Comparison of ENCODE assay signal across 15 cellular contexts in the genomic region with DNA sequence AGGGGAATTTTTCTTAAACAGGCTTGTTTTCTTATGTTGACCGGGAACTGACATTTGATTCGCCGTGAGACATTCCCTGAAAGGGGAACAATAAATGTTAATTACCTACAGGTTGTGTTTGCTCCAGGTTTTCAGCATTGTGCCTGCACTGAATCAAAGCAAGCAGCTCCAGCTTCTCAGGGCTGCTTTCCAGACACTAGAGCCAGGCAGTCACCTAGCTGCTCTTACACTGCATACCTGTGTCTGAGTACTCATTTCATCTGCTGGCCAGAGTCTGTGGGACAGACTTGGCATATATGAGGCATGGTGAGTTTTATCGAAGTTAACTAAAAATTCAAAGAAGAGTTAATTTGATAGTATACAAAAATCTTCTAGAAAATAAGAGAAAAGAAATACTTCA.
A peak's percentile ranks its signal among the peaks of the same experiment; 100 is the strongest.
DNase-seq lines count a peak whose midpoint lies in the region; ATAC-seq and TF ChIP-seq lines count a peak whose summit lies in the region.
"Had no signal": no experiment of that assay in that cellular context is flagged by ENCODE, and none has a peak within 500 bp of the region (broad histone marks: within the 10 kb centered on the region; RNA-seq: fewer than 3 reads in every experiment).

No MANE protein-coding gene starts in this region.

- H3K36me3 Mint-ChIP-seq in activated CD8-positive, alpha-beta memory T cell treated with anti-CD3 and anti-CD28 coated beads, Interleukin-2, amount 10 ng/mL, durations not matched to agents 7 days and 5 days, result no peaks in the 10 kb centered on the region
- H3K36me3 Mint-ChIP-seq: CD4-positive, alpha-beta memory T cell had no signal

- H3K4me3 Mint-ChIP-seq in activated CD8-positive, alpha-beta memory T cell treated with anti-CD3 and anti-CD28 coated beads, Interleukin-2, amount 10 ng/mL, durations not matched to agents 7 days and 5 days, result no peak overlapping the region
- H3K4me3 Mint-ChIP-seq: CD4-positive, alpha-beta memory T cell; H9; HFFc6 had no signal

- H3K27ac Mint-ChIP-seq in activated CD8-positive, alpha-beta memory T cell treated with anti-CD3 and anti-CD28 coated beads, Interleukin-2, amount 10 ng/mL, durations not matched to agents 7 days and 5 days, result no peak overlapping the region
- H3K27ac Mint-ChIP-seq: CD4-positive, alpha-beta memory T cell; H9; HFFc6 had no signal

- no peak for ATAC-seq in activated CD8-positive, alpha-beta memory T cell treated with anti-CD3 and anti-CD28 coated beads, Interleukin-2, amount 10 ng/mL, durations not matched to agents 7 days and 5 days
- ATAC-seq in GM21367 (IDR thresholded peaks at IDR 0.05; ENCODE audit: unreplicated experiment), result no peak
- ATAC-seq in HG03175 (IDR thresholded peaks at IDR 0.05; ENCODE audit: unreplicated experiment), result no peak
- ATAC-seq: HCT116 had no signal

- POLR2A ChIA-PET in HEK293 (lab: Yijun Ruan, JAX), result no interaction called here

- H3K4me3 ChIP-seq in HEK293 (ENCODE audit: low read depth, low read length) (no peak overlapping the region), SJCRH30 (no peak overlapping the region)
- H3K4me3 ChIP-seq: GM23248 had no signal

- H3K4me1 ChIP-seq in HEK293 (ENCODE audit: control insufficient read depth, insufficient read depth, low read length), result no peaks in the 10 kb centered on the region
- peaks cover 11% of the 10 kb centered on the region for H3K4me1 ChIP-seq in SJCRH30

- H3K36me3 ChIP-seq in HEK293 (ENCODE audit: control insufficient read depth in 2 of 2, insufficient read depth in 1 of 2, low read length in 2 of 2), result no peaks in the 10 kb centered on the region
- H3K36me3 ChIP-seq in SJCRH30, result no peaks in the 10 kb centered on the region; the same call in 1 of the 2 replicates

- CTCF ChIA-PET in HEK293 (lab: Yijun Ruan, JAX), result interaction anchor here (0.7 to 1.2 kb wide), 2 partner anchors 47 to 598 kb away, joined by 3 to 5 read pairs; no protein-coding TSS in a partner anchor
- CTCF ChIA-PET in activated CD8-positive, alpha-beta memory T cell treated with anti-CD3 and anti-CD28 coated beads, Interleukin-2, amount 10 ng/mL, durations not matched to agents 7 days and 5 days (lab: Charles Lee), result no interaction called here

- H3K27ac ChIP-seq in HEK293 (ENCODE audit: extremely low read depth, low read depth, low read length) (no peak overlapping the region), SJCRH30 (peak overlapping the region; percentile 57)
- H3K27ac ChIP-seq: GM23248 had no signal

- TF ChIP-seq CTCF in HEK293 (tag by site-specific recombination; IDR thresholded peaks at IDR 0.05), result no peak

- H3K9me3 ChIP-seq in HEK293 (ENCODE audit: control insufficient read depth, insufficient read depth, low read depth, low read length) (no peaks in the 10 kb centered on the region), SJCRH30 (replicated peaks) (peaks cover 9% of the 10 kb centered on the region; the same call in 1 of the 2 replicates)

- H3K27me3 ChIP-seq in SJCRH30, result no peaks in the 10 kb centered on the region

- peak; percentile 13 for DNase-seq in NCI-H748 (lab: John Stamatoyannopoulos, UW; ENCODE audit: unreplicated experiment)
- DNase-seq in NCI-H748 treated with DMSO at 0.1 percent for 48 hours (lab: John Stamatoyannopoulos, UW), result no peak
- peak; percentile 29 to 52 for DNase-seq in SJCRH30
- DNase-seq in activated CD8-positive, alpha-beta memory T cell treated with anti-CD3 and anti-CD28 coated beads, Interleukin-2, amount 10 ng/mL, durations not matched to agents 7 days and 5 days, result no peak
- DNase-seq: C1 segment of cervical spinal cord; CD4-positive, alpha-beta memory T cell; COR-L47; DMS79 treated with DMSO at 0.1 percent for 48 hours; GM23248; H9; HFFc6 had no signal

- H3K9me3 Mint-ChIP-seq in activated CD8-positive, alpha-beta memory T cell treated with anti-CD3 and anti-CD28 coated beads, Interleukin-2, amount 10 ng/mL, durations not matched to agents 7 days and 5 days (ENCODE audit: low read depth), result peaks cover 2% of the 10 kb centered on the region

- no peaks in the 10 kb centered on the region for H3K27me3 Mint-ChIP-seq in activated CD8-positive, alpha-beta memory T cell treated with anti-CD3 and anti-CD28 coated beads, Interleukin-2, amount 10 ng/mL, durations not matched to agents 7 days and 5 days
- H3K27me3 Mint-ChIP-seq: CD4-positive, alpha-beta memory T cell had no signal

- no peaks in the 10 kb centered on the region for H3K4me1 Mint-ChIP-seq in activated CD8-positive, alpha-beta memory T cell treated with anti-CD3 and anti-CD28 coated beads, Interleukin-2, amount 10 ng/mL, durations not matched to agents 7 days and 5 days
- H3K4me1 Mint-ChIP-seq: CD4-positive, alpha-beta memory T cell; H9 had no signal

TF ChIP-seq in HEK293, 187 proteins besides CTCF, POLR2A, EP300 and RAD21 (continues in another document):
- TF ChIP-seq ZNF132 (tag by site-specific recombination; IDR thresholded peaks at IDR 0.05; ENCODE audit: borderline replicate concordance), result no peak
- TF ChIP-seq TRIM28 (IDR thresholded peaks at IDR 0.05; ENCODE audit: borderline replicate concordance, low read length), result peak; percentile 87; the same call in 1 of the 2 replicates
- TF ChIP-seq ZNF239 (tag by site-specific recombination; IDR thresholded peaks at IDR 0.05), result no peak
- TF ChIP-seq ZNF202 (tag by site-specific recombination; IDR thresholded peaks at IDR 0.05; ENCODE audit: borderline replicate concordance), result no peak
- TF ChIP-seq, protein P1, sequence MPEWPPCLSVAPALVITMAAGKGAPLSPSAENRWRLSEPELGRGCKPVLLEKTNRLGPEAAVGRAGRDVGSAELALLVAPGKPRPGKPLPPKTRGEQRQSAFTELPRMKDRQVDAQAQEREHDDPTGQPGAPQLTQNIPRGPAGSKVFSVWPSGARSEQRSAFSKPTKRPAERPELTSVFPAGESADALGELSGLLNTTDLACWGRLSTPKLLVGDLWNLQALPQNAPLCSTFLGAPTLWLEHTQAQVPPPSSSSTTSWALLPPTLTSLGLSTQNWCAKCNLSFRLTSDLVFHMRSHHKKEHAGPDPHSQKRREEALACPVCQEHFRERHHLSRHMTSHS (tag by site-specific recombination; IDR thresholded peaks at IDR 0.05), result no peak
- TF ChIP-seq SETDB1 (IDR thresholded peaks at IDR 0.05; ENCODE audit: insufficient read length, low read length), result peak; percentile 67
- TF ChIP-seq ZNF48 (tag by site-specific recombination; IDR thresholded peaks at IDR 0.05), result no peak
- no peak for TF ChIP-seq ZFHX2 (tag by site-specific recombination; conservative IDR thresholded peaks at IDR 0.05)
- no peak for TF ChIP-seq ZNF426 (tag by site-specific recombination; IDR thresholded peaks at IDR 0.05)
- no peak for TF ChIP-seq ZFP37 (tag by site-specific recombination; IDR thresholded peaks at IDR 0.05)
- TF ChIP-seq, protein P2, sequence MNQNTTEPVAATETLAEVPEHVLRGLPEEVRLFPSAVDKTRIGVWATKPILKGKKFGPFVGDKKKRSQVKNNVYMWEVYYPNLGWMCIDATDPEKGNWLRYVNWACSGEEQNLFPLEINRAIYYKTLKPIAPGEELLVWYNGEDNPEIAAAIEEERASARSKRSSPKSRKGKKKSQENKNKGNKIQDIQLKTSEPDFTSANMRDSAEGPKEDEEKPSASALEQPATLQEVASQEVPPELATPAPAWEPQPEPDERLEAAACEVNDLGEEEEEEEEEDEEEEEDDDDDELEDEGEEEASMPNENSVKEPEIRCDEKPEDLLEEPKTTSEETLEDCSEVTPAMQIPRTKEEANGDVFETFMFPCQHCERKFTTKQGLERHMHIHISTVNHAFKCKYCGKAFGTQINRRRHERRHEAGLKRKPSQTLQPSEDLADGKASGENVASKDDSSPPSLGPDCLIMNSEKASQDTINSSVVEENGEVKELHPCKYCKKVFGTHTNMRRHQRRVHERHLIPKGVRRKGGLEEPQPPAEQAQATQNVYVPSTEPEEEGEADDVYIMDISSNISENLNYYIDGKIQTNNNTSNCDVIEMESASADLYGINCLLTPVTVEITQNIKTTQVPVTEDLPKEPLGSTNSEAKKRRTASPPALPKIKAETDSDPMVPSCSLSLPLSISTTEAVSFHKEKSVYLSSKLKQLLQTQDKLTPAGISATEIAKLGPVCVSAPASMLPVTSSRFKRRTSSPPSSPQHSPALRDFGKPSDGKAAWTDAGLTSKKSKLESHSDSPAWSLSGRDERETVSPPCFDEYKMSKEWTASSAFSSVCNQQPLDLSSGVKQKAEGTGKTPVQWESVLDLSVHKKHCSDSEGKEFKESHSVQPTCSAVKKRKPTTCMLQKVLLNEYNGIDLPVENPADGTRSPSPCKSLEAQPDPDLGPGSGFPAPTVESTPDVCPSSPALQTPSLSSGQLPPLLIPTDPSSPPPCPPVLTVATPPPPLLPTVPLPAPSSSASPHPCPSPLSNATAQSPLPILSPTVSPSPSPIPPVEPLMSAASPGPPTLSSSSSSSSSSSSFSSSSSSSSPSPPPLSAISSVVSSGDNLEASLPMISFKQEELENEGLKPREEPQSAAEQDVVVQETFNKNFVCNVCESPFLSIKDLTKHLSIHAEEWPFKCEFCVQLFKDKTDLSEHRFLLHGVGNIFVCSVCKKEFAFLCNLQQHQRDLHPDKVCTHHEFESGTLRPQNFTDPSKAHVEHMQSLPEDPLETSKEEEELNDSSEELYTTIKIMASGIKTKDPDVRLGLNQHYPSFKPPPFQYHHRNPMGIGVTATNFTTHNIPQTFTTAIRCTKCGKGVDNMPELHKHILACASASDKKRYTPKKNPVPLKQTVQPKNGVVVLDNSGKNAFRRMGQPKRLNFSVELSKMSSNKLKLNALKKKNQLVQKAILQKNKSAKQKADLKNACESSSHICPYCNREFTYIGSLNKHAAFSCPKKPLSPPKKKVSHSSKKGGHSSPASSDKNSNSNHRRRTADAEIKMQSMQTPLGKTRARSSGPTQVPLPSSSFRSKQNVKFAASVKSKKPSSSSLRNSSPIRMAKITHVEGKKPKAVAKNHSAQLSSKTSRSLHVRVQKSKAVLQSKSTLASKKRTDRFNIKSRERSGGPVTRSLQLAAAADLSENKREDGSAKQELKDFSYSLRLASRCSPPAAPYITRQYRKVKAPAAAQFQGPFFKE (tag by site-specific recombination; IDR thresholded peaks at IDR 0.05; ENCODE audit: borderline replicate concordance), result no peak
- TF ChIP-seq, protein P3, sequence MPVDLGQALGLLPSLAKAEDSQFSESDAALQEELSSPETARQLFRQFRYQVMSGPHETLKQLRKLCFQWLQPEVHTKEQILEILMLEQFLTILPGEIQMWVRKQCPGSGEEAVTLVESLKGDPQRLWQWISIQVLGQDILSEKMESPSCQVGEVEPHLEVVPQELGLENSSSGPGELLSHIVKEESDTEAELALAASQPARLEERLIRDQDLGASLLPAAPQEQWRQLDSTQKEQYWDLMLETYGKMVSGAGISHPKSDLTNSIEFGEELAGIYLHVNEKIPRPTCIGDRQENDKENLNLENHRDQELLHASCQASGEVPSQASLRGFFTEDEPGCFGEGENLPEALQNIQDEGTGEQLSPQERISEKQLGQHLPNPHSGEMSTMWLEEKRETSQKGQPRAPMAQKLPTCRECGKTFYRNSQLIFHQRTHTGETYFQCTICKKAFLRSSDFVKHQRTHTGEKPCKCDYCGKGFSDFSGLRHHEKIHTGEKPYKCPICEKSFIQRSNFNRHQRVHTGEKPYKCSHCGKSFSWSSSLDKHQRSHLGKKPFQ (tag by site-specific recombination; IDR thresholded peaks at IDR 0.05), result no peak
- TF ChIP-seq YY2 (tag by site-specific recombination; IDR thresholded peaks at IDR 0.05), result no peak

Comparison
In these comparisons a context has a peak if more than half of its experiments do, and no peak if none do; other contexts are left out.
1. DNase-seq: peak in NCI-H748 (single experiment) and SJCRH30 (2 of 2); none in NCI-H748 treated with DMSO at 0.1 percent for 48 hours (single experiment) and activated CD8-positive, alpha-beta memory T cell treated with anti-CD3 and anti-CD28 coated beads, Interleukin-2, amount 10 ng/mL, durations not matched to agents 7 days and 5 days (single experiment).